Comparison of ENCODE assay signal across 19 cellular contexts in the genomic region with DNA sequence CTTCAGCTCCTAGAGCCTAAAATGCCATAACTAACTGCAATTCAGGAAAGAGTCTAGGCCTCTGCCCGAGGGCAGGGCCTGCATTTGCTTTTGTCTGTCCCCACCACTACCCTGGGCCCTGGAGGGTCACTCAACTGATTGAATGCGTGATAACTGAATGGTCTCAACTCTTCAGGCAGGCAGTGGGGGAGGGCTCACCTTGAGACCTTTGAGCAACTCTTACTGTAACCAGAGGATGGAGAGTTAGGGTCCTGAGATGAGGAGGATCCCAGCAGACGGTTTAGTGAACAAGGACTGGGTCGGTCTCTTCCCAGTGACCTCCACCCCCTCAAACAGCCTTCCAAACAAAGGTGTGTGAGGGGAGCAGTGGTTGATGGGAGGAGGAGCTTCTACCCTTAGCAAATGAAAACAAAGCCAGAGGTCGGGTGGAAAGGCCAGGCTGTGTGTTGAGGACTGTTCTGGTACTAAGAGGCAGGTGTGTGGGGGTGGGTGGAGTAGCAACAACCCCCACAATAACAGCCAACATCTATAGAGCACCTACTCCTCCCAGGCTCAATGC. TPM values are rescaled to one million over a fixed set of nuclear protein-coding genes. Genes with fewer than 3 reads are reported as not detected.
DNase-seq lines count a peak whose midpoint lies in the region; ATAC-seq and TF ChIP-seq lines count a peak whose summit lies in the region.
"Had no signal": no experiment of that assay in that cellular context is flagged by ENCODE, and none has a peak within 500 bp of the region (broad histone marks: within the 10 kb centered on the region; RNA-seq: fewer than 3 reads in every experiment).

No MANE protein-coding gene starts in this region.

- no peaks in the 10 kb centered on the region for H3K36me3 ChIP-seq in OCI-LY7 (ENCODE audit: insufficient read depth, low read length)
- no peaks in the 10 kb centered on the region for H3K36me3 ChIP-seq in iPS-20b (ENCODE audit: insufficient read depth, low read depth, low read length)
- H3K36me3 ChIP-seq: stomach had no signal

- no peaks in the 10 kb centered on the region for H3K9me3 Mint-ChIP-seq in progenitor cell of endocrine pancreas (ENCODE audit: low read depth)
- H3K9me3 Mint-ChIP-seq in stimulated activated naive B cell treated with anti-CD40 and anti-IgM and Interleukin-4, amounts not matched to agents 10 μg/mL and 1 μg/mL and 100 μg/mL, for 72 hours = no peaks in the 10 kb centered on the region
- H3K9me3 Mint-ChIP-seq: activated naive CD4-positive, alpha-beta T cell treated with anti-CD3 and anti-CD28 coated beads, Interleukin-2, amount 50 U/mL, for 72 hours; HFFc6 had no signal

- H3K4me2 ChIP-seq in OCI-LY7 (ENCODE audit: low read length) = peak overlapping the region; percentile 84; the same call in 1 of the 2 replicates

- H3K4me1 Mint-ChIP-seq in progenitor cell of endocrine pancreas (ENCODE audit: low read depth) = peaks cover 26% of the 10 kb centered on the region
- peaks cover 37 to 59% of the 10 kb centered on the region in 2 donors for H3K4me1 Mint-ChIP-seq in stimulated activated naive B cell treated with anti-CD40 and anti-IgM and Interleukin-4, amounts not matched to agents 10 μg/mL and 1 μg/mL and 100 μg/mL, for 72 hours

- peak overlapping the region; percentile 17 for H3K27ac Mint-ChIP-seq in progenitor cell of endocrine pancreas
- no peak overlapping the region for H3K27ac Mint-ChIP-seq in stimulated activated naive B cell treated with anti-CD40 and anti-IgM and Interleukin-4, amounts not matched to agents 10 μg/mL and 1 μg/mL and 100 μg/mL, for 72 hours
- H3K27ac Mint-ChIP-seq: activated CD4-positive, alpha-beta T cell treated with anti-CD3 and anti-CD28 coated beads for 36 hours; activated naive CD4-positive, alpha-beta T cell treated with anti-CD3 and anti-CD28 coated beads, Interleukin-2, amount 50 U/mL, for 72 hours; HFFc6; T-helper 17 cell had no signal

- H3K9ac ChIP-seq in iPS-20b (ENCODE audit: low read depth, low read length) = no peak overlapping the region; the same call in 1 of the 2 replicates
- H3K9ac ChIP-seq: parathyroid adenoma had no signal

- peaks cover 11% of the 10 kb centered on the region for H3K27me3 Mint-ChIP-seq in progenitor cell of endocrine pancreas
- peaks cover 0 to 10% of the 10 kb centered on the region in 2 donors for H3K27me3 Mint-ChIP-seq in stimulated activated naive B cell treated with anti-CD40 and anti-IgM and Interleukin-4, amounts not matched to agents 10 μg/mL and 1 μg/mL and 100 μg/mL, for 72 hours

- no peak for ATAC-seq in stimulated activated naive B cell treated with anti-CD40 and anti-IgM and Interleukin-4, amounts not matched to agents 10 μg/mL and 1 μg/mL and 100 μg/mL, for 72 hours (replicated peaks)
- ATAC-seq: activated CD4-positive, alpha-beta T cell treated with anti-CD3 and anti-CD28 coated beads for 36 hours; activated naive CD4-positive, alpha-beta T cell treated with anti-CD3 and anti-CD28 coated beads, Interleukin-2, amount 50 U/mL, for 72 hours; T-helper 17 cell had no signal

- no peaks in the 10 kb centered on the region for H4K20me1 ChIP-seq in OCI-LY7 (ENCODE audit: insufficient read depth, low read length)

- POLR2A ChIA-PET in OCI-LY7 (lab: Charles Lee) = no interaction called here

- H3K27me3 ChIP-seq in iPS-20b (ENCODE audit: insufficient read depth, low read length) = peaks cover 19% of the 10 kb centered on the region

- H3K27ac ChIP-seq in OCI-LY7 (ENCODE audit: low read depth, low read length, poor library complexity, severe bottlenecking) (peak overlapping the region; percentile 34), iPS-20b (ENCODE audit: low read length) (no peak overlapping the region)
- H3K27ac ChIP-seq: parathyroid adenoma, RWPE1 had no signal

- CTCF ChIA-PET in OCI-LY7 (lab: Charles Lee; ENCODE audit: unreplicated experiment) = no interaction called here

- H3K4me3 ChIP-seq in OCI-LY7 (ENCODE audit: low read depth, low read length, poor library complexity, severe bottlenecking) (no peak overlapping the region), iPS-20b (ENCODE audit: low read length) (peak overlapping the region; percentile 58; the same call in 1 of the 2 replicates)
- H3K4me3 ChIP-seq: stomach had no signal

- no peaks in the 10 kb centered on the region for H3K36me3 Mint-ChIP-seq in progenitor cell of endocrine pancreas (ENCODE audit: insufficient read depth)
- H3K36me3 Mint-ChIP-seq in stimulated activated naive B cell treated with anti-CD40 and anti-IgM and Interleukin-4, amounts not matched to agents 10 μg/mL and 1 μg/mL and 100 μg/mL, for 72 hours = no peaks in the 10 kb centered on the region
- H3K36me3 Mint-ChIP-seq: activated naive CD4-positive, alpha-beta T cell treated with anti-CD3 and anti-CD28 coated beads, Interleukin-2, amount 50 U/mL, for 72 hours had no signal

- H3K4me3 Mint-ChIP-seq in progenitor cell of endocrine pancreas (ENCODE audit: low read depth) = no peak overlapping the region
- H3K4me3 Mint-ChIP-seq in stimulated activated naive B cell treated with anti-CD40 and anti-IgM and Interleukin-4, amounts not matched to agents 10 μg/mL and 1 μg/mL and 100 μg/mL, for 72 hours = no peak overlapping the region
- H3K4me3 Mint-ChIP-seq: activated CD4-positive, alpha-beta T cell treated with anti-CD3 and anti-CD28 coated beads for 36 hours; HFFc6; T-helper 17 cell had no signal

- no peaks in the 10 kb centered on the region for H3K9me3 ChIP-seq in OCI-LY7 (ENCODE audit: low read length)
- no peaks in the 10 kb centered on the region for H3K9me3 ChIP-seq in iPS-20b (ENCODE audit: insufficient read depth, low read depth, low read length)
- H3K9me3 ChIP-seq: stomach had no signal

- no peaks in the 10 kb centered on the region for H3K9me2 ChIP-seq in OCI-LY7 (ENCODE audit: insufficient read depth, low read length)

- no TSS peak for BruUV-seq in OCI-LY7 (replicated peaks; lab: Mats Ljungman, UMichigan)

- H3K4me1 ChIP-seq in OCI-LY7 (ENCODE audit: insufficient read depth, low read length, poor library complexity, severe bottlenecking) (peaks cover 58% of the 10 kb centered on the region), iPS-20b (ENCODE audit: insufficient read depth, low read length) (peaks cover 31% of the 10 kb centered on the region)

- H2AFZ ChIP-seq in OCI-LY7 (ENCODE audit: low read length) = peak overlapping the region; percentile 26; the same call in 1 of the 2 replicates
- H2AFZ ChIP-seq: parathyroid adenoma had no signal

- no peak for TF ChIP-seq CTCF in OCI-LY7 (conservative IDR thresholded peaks at IDR 0.05; ENCODE audit: low read length)
- no peak for TF ChIP-seq CTCF in progenitor cell of endocrine pancreas (IDR thresholded peaks at IDR 0.05; ENCODE audit: unreplicated experiment)

- intact Hi-C loops in OCI-LY7 (cut with micrococcal nuclease; ENCODE audit: unreplicated experiment) = no loop called here

- H3K79me2 ChIP-seq in OCI-LY7 (ENCODE audit: insufficient read depth, low read depth, low read length) = no peaks in the 10 kb centered on the region
- H3K79me2 ChIP-seq: parathyroid adenoma had no signal

- DNase-seq in DMS79 treated with DMSO at 0.1 percent for 48 hours (lab: John Stamatoyannopoulos, UW) (peak; percentile 31), DMS79 (lab: John Stamatoyannopoulos, UW) (no peak), OCI-LY7 (ENCODE audit: low spot score) (no peak), progenitor cell of endocrine pancreas (ENCODE audit: low spot score, unreplicated experiment) (no peak), hypothalamus (lab: John Stamatoyannopoulos, UW) (no peak)
- no peak for DNase-seq in activated CD4-positive, alpha-beta T cell treated with anti-CD3 and anti-CD28 coated beads for 4 hours
- no peak for DNase-seq in stimulated activated naive B cell treated with anti-CD40 and anti-IgM and Interleukin-4, amounts not matched to agents 10 μg/mL and 1 μg/mL and 100 μg/mL, for 72 hours
- DNase-seq: 8988T; activated CD4-positive, alpha-beta T cell treated with anti-CD3 and anti-CD28 coated beads for 36 hours; activated T-cell treated with anti-CD3 and anti-CD28 coated beads for 4 hours; HFFc6; mammary epithelial cell; stimulated activated CD4-positive, alpha-beta T cell treated with anti-CD3 and anti-CD28 coated beads, Interleukin-12 subunit alpha, Interleukin-12 subunit beta, amount 100 ng/mL, for 4 hours; stomach; T-helper 17 cell had no signal

RNA-seq across cellular contexts. Expression of a gene that starts 59.4 kb away (rescaled TPM):
- total RNA-seq in OCI-LY7 (2014; rRNA removed; shearing (Covaris generic)) = 108 and 113 TPM in 2 replicates
- 26.7 and 30.4 TPM in 2 replicates for total RNA-seq in OCI-LY7 (2022)
- 79.1 and 88.2 TPM in 2 replicates for total RNA-seq in progenitor cell of endocrine pancreas
